Comparison of ENCODE assay signal across 8 cellular contexts in the genomic region with DNA sequence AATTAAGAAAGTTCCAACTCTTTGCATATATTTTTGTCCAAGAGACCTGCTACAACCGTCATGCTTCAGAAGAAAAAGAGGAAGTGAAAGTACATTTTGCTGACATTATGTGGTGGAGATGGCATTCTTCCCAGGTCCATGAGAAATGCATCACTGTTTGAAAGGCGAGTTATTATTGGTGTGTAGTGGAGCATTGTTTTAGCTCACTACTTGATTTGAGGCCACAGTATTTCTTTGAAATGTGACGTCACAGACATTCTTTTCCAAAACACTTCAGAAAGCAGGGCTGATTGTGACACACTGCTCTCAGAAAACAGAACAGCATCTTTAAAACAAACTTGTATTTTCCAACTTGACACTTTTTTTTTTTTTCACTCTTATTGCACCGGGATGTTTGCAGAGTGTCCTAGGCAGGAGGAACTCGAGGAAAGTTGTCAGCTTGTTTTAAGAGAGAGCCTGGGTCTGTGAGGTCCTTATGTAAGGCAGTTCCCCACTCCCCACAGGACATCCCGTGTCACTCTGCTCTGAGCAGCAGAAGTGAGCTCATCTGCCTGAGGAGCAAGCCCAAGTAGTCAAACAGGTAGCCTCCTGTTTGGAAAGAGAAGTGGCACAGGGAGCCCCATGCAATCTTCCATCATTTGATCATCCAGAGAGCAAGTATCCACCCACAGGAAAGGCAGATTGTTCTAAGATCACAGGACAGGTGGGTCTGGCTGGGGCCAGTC. TPM values are rescaled to one million over a fixed set of nuclear protein-coding genes. Genes with fewer than 3 reads are reported as not detected.
A peak's percentile ranks its signal among the peaks of the same experiment; 100 is the strongest.
DNase-seq lines count a peak whose midpoint lies in the region; ATAC-seq and TF ChIP-seq lines count a peak whose summit lies in the region.

No MANE protein-coding gene starts in this region.

- H3K4me1 ChIP-seq in lower lobe of right lung (peaks cover 20% of the 10 kb centered on the region), thyroid gland (peaks cover 35 to 42% of the 10 kb centered on the region in 2 donors)

- H3K36me3 ChIP-seq in lower lobe of right lung (no peaks in the 10 kb centered on the region), thyroid gland (no peaks in the 10 kb centered on the region)

- intact Hi-C loops in lower lobe of right lung (cut with DNase I): no loop called here
- intact Hi-C loops in thyroid gland (cut with DNase I): no loop called here

- H3K9me3 ChIP-seq in lower lobe of right lung (no peaks in the 10 kb centered on the region), thyroid gland (no peaks in the 10 kb centered on the region)

- no peak for TF ChIP-seq CTCF in choroid plexus epithelial cell (conservative IDR thresholded peaks at IDR 0.05; ENCODE audit: low read depth, low read length)
- TF ChIP-seq CTCF in lower lobe of right lung (IDR thresholded peaks at IDR 0.05): no peak
- TF ChIP-seq CTCF in thyroid gland (IDR thresholded peaks at IDR 0.05): peak in 1 of 6 experiments; percentile 13

- peak; percentile 87 for DNase-seq in AG08395 (ENCODE audit: low spot score)
- peak; percentile 71 for DNase-seq in NOMO-1 treated with dmso at 0.1 percent for 144 hours (lab: John Stamatoyannopoulos, UW; ENCODE audit: unreplicated experiment)
- peak; percentile 97 for DNase-seq in choroid plexus epithelial cell (ENCODE audit: low read depth)
- DNase-seq in lower lobe of right lung: no peak
- DNase-seq in thyroid gland: peak; percentile 49 to 51
- DNase-seq in retina: no peak

- H3K4me3 ChIP-seq in choroid plexus epithelial cell (ENCODE audit: low read depth, low read length) (peak overlapping the region; percentile 65), lower lobe of right lung (peak overlapping the region; percentile 58), thyroid gland (replicated peaks in 1 of 3) (peak overlapping the region; percentile 8 to 34 (median 20))

- H3K27me3 ChIP-seq in lower lobe of right lung (ENCODE audit: low read depth) (no peaks in the 10 kb centered on the region), thyroid gland (no peaks in the 10 kb centered on the region)

- peak overlapping the region; percentile 70 for H3K27ac ChIP-seq in lower lobe of right lung
- peak overlapping the region; percentile 83 to 99 (median 94) for H3K27ac ChIP-seq in thyroid gland

- TF ChIP-seq POLR2A in thyroid gland (IDR thresholded peaks at IDR 0.05): peak in 1 of 2 donors; percentile 62

- ATAC-seq in GM18508 (IDR thresholded peaks at IDR 0.05; ENCODE audit: insufficient read depth, unreplicated experiment) (peak; percentile 96), HG02885 (IDR thresholded peaks at IDR 0.05; ENCODE audit: poor library complexity, unreplicated experiment) (peak; percentile 97), lower lobe of right lung (peak; percentile 91 to 95)

- WGBS in thyroid gland, 2 donors: 5 to 6% methylated on average over 6 of the region's 6 CpGs

RNA-seq across cellular contexts. Expression of gene SPTLC3, which starts 1.1 kb away (rescaled TPM):
- total RNA-seq in lower lobe of right lung (18.7 TPM), thyroid gland (10 to 100 TPM; 33.8 to 71.5 (median 37.7) TPM)

Comparison
In these comparisons a context has a peak if more than half of its experiments do, and no peak if none do; other contexts are left out.
1. DNase-seq: peak in AG08395 (single experiment), NOMO-1 treated with dmso at 0.1 percent for 144 hours (single experiment), choroid plexus epithelial cell (single experiment) and thyroid gland (2 of 2); none in lower lobe of right lung (single experiment) and retina (single experiment).
2. Peak in every context shown above with its lines, with median percentiles within 50 percentile points of each other: ATAC-seq and H3K4me3 ChIP-seq.